Comparison of ENCODE assay signal across 1 cellular context in genomic region chr1:156295391-156295947, GRCh38.
A peak's percentile ranks its signal among the peaks of the same experiment; 100 is the strongest.
TF ChIP-seq lines count a peak whose summit lies in the region.

A gene with protein sequence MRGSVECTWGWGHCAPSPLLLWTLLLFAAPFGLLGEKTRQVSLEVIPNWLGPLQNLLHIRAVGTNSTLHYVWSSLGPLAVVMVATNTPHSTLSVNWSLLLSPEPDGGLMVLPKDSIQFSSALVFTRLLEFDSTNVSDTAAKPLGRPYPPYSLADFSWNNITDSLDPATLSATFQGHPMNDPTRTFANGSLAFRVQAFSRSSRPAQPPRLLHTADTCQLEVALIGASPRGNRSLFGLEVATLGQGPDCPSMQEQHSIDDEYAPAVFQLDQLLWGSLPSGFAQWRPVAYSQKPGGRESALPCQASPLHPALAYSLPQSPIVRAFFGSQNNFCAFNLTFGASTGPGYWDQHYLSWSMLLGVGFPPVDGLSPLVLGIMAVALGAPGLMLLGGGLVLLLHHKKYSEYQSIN (minus strand): TSS chr1:156295679. CDS start chr1:156295645, 34 bp downstream.

TF ChIP-seq in H1, 55 proteins besides CTCF, POLR2A, EP300 and RAD21 (continued from another document):
- TF ChIP-seq SP4 (IDR thresholded peaks at IDR 0.05; ENCODE audit: low read length): peak; percentile 93; the same call in 1 of the 2 replicates
- no peak for TF ChIP-seq POU5F1 (IDR thresholded peaks at IDR 0.05; ENCODE audit: low read depth, low read length)
- no peak for TF ChIP-seq EGR1 (IDR thresholded peaks at IDR 0.05; ENCODE audit: borderline replicate concordance, low read depth, low read length)
- TF ChIP-seq TCF12 (IDR thresholded peaks at IDR 0.05; ENCODE audit: low read depth, low read length): no peak
- TF ChIP-seq ASH2L (IDR thresholded peaks at IDR 0.05; ENCODE audit: low read length): peak; percentile 49
- no peak for TF ChIP-seq CHD2 (IDR thresholded peaks at IDR 0.05; ENCODE audit: low read length)
- TF ChIP-seq ATF2 (IDR thresholded peaks at IDR 0.05; ENCODE audit: low read length): no peak
- TF ChIP-seq SAP30 (IDR thresholded peaks at IDR 0.05; ENCODE audit: insufficient read depth, insufficient replicate concordance, low read length): peak; percentile 91
- 0 out of 2 replicates have a peak, but pooled peaks have one; percentile 13 for TF ChIP-seq SP1 (IDR thresholded peaks at IDR 0.05; ENCODE audit: low read depth, low read length)
- TF ChIP-seq, protein P1, sequence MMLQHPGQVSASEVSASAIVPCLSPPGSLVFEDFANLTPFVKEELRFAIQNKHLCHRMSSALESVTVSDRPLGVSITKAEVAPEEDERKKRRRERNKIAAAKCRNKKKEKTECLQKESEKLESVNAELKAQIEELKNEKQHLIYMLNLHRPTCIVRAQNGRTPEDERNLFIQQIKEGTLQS (IDR thresholded peaks at IDR 0.05; ENCODE audit: insufficient read depth, low read depth, low read length): peak; percentile 83
- peak in 1 of 2 experiments; percentile 88; a peak in 2 of 4 replicates for TF ChIP-seq HDAC2 (IDR thresholded peaks at IDR 0.05; ENCODE audit: borderline replicate concordance in 1 of 2, low read depth in 2 of 2, low read length in 2 of 2)
- TF ChIP-seq JUND (IDR thresholded peaks at IDR 0.05; ENCODE audit: low read length): no peak; the same call in 1 of the 2 replicates
- TF ChIP-seq SIN3A (conservative IDR thresholded peaks at IDR 0.05 in 1 of 2, IDR thresholded peaks at IDR 0.05 in 1 of 2; ENCODE audit: low read depth in 1 of 2, low read length in 2 of 2): peak; percentile 88 to 92; a peak in 2 of 4 replicates
- no peak for TF ChIP-seq MAFK (IDR thresholded peaks at IDR 0.05; ENCODE audit: low read depth, low read length)
- no peak for TF ChIP-seq EZH2 (IDR thresholded peaks at IDR 0.05; ENCODE audit: low read depth, low read length, severe bottlenecking)
- TF ChIP-seq, protein P2, sequence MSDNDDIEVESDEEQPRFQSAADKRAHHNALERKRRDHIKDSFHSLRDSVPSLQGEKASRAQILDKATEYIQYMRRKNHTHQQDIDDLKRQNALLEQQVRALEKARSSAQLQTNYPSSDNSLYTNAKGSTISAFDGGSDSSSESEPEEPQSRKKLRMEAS (IDR thresholded peaks at IDR 0.05): no peak
- no peak for TF ChIP-seq SIX5 (IDR thresholded peaks at IDR 0.05; ENCODE audit: low read depth, low read length)
- TF ChIP-seq PHF8 (conservative IDR thresholded peaks at IDR 0.05; ENCODE audit: low read depth, low read length): peak; percentile 63; the same call in 1 of the 2 replicates
- TF ChIP-seq CEBPB (IDR thresholded peaks at IDR 0.05; ENCODE audit: low read depth, low read length): no peak
- no peak for TF ChIP-seq CTBP2 (IDR thresholded peaks at IDR 0.05; ENCODE audit: borderline replicate concordance, insufficient read depth, insufficient read length, low read length)
- no peak for TF ChIP-seq TAF7 (optimal IDR thresholded peaks at IDR 0.05; ENCODE audit: borderline replicate concordance, low read depth, low read length)
- TF ChIP-seq KDM5A (IDR thresholded peaks at IDR 0.05; ENCODE audit: low read length): peak; percentile 64
- peak; percentile 95 for TF ChIP-seq USF2 (IDR thresholded peaks at IDR 0.05; ENCODE audit: low read length)
- TF ChIP-seq ZNF274 (IDR thresholded peaks at IDR 0.05; ENCODE audit: borderline replicate concordance, extremely low read depth, low read length): no peak
- peak; percentile 65; the same call in 1 of the 2 replicates for TF ChIP-seq TAF1 (IDR thresholded peaks at IDR 0.05; ENCODE audit: low read depth, low read length)
- TF ChIP-seq, protein P3, sequence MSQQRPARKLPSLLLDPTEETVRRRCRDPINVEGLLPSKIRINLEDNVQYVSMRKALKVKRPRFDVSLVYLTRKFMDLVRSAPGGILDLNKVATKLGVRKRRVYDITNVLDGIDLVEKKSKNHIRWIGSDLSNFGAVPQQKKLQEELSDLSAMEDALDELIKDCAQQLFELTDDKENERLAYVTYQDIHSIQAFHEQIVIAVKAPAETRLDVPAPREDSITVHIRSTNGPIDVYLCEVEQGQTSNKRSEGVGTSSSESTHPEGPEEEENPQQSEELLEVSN (IDR thresholded peaks at IDR 0.05): no peak
- TF ChIP-seq FOSL1 (IDR thresholded peaks at IDR 0.05; ENCODE audit: insufficient read depth, low read depth, low read length): no peak
- no peak for TF ChIP-seq BACH1 (IDR thresholded peaks at IDR 0.05; ENCODE audit: low read length)
- TF ChIP-seq, protein P4, sequence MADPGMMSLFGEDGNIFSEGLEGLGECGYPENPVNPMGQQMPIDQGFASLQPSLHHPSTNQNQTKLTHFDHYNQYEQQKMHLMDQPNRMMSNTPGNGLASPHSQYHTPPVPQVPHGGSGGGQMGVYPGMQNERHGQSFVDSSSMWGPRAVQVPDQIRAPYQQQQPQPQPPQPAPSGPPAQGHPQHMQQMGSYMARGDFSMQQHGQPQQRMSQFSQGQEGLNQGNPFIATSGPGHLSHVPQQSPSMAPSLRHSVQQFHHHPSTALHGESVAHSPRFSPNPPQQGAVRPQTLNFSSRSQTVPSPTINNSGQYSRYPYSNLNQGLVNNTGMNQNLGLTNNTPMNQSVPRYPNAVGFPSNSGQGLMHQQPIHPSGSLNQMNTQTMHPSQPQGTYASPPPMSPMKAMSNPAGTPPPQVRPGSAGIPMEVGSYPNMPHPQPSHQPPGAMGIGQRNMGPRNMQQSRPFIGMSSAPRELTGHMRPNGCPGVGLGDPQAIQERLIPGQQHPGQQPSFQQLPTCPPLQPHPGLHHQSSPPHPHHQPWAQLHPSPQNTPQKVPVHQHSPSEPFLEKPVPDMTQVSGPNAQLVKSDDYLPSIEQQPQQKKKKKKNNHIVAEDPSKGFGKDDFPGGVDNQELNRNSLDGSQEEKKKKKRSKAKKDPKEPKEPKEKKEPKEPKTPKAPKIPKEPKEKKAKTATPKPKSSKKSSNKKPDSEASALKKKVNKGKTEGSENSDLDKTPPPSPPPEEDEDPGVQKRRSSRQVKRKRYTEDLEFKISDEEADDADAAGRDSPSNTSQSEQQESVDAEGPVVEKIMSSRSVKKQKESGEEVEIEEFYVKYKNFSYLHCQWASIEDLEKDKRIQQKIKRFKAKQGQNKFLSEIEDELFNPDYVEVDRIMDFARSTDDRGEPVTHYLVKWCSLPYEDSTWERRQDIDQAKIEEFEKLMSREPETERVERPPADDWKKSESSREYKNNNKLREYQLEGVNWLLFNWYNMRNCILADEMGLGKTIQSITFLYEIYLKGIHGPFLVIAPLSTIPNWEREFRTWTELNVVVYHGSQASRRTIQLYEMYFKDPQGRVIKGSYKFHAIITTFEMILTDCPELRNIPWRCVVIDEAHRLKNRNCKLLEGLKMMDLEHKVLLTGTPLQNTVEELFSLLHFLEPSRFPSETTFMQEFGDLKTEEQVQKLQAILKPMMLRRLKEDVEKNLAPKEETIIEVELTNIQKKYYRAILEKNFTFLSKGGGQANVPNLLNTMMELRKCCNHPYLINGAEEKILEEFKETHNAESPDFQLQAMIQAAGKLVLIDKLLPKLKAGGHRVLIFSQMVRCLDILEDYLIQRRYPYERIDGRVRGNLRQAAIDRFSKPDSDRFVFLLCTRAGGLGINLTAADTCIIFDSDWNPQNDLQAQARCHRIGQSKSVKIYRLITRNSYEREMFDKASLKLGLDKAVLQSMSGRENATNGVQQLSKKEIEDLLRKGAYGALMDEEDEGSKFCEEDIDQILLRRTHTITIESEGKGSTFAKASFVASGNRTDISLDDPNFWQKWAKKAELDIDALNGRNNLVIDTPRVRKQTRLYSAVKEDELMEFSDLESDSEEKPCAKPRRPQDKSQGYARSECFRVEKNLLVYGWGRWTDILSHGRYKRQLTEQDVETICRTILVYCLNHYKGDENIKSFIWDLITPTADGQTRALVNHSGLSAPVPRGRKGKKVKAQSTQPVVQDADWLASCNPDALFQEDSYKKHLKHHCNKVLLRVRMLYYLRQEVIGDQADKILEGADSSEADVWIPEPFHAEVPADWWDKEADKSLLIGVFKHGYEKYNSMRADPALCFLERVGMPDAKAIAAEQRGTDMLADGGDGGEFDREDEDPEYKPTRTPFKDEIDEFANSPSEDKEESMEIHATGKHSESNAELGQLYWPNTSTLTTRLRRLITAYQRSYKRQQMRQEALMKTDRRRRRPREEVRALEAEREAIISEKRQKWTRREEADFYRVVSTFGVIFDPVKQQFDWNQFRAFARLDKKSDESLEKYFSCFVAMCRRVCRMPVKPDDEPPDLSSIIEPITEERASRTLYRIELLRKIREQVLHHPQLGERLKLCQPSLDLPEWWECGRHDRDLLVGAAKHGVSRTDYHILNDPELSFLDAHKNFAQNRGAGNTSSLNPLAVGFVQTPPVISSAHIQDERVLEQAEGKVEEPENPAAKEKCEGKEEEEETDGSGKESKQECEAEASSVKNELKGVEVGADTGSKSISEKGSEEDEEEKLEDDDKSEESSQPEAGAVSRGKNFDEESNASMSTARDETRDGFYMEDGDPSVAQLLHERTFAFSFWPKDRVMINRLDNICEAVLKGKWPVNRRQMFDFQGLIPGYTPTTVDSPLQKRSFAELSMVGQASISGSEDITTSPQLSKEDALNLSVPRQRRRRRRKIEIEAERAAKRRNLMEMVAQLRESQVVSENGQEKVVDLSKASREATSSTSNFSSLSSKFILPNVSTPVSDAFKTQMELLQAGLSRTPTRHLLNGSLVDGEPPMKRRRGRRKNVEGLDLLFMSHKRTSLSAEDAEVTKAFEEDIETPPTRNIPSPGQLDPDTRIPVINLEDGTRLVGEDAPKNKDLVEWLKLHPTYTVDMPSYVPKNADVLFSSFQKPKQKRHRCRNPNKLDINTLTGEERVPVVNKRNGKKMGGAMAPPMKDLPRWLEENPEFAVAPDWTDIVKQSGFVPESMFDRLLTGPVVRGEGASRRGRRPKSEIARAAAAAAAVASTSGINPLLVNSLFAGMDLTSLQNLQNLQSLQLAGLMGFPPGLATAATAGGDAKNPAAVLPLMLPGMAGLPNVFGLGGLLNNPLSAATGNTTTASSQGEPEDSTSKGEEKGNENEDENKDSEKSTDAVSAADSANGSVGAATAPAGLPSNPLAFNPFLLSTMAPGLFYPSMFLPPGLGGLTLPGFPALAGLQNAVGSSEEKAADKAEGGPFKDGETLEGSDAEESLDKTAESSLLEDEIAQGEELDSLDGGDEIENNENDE (IDR thresholded peaks at IDR 0.05; ENCODE audit: insufficient replicate concordance, low read length): no peak
- no peak for TF ChIP-seq BRCA1 (IDR thresholded peaks at IDR 0.05; ENCODE audit: low read depth, low read length)
- no peak for TF ChIP-seq YY1 (IDR thresholded peaks at IDR 0.05; ENCODE audit: low read depth, low read length)
- TF ChIP-seq RBBP5 (IDR thresholded peaks at IDR 0.05; ENCODE audit: borderline replicate concordance, low read depth, low read length): no peak
- TF ChIP-seq RNF2 (IDR thresholded peaks at IDR 0.05; ENCODE audit: borderline replicate concordance, low read depth, low read length, missing control alignments, poor library complexity, severe bottlenecking): no peak
- TF ChIP-seq POLR2AphosphoS5 (IDR thresholded peaks at IDR 0.05; ENCODE audit: low read depth, low read length): no peak; the same call in 1 of the 2 replicates
- no peak for TF ChIP-seq NANOG (IDR thresholded peaks at IDR 0.05; ENCODE audit: insufficient read depth, low read depth, low read length, poor library complexity, severe bottlenecking)
- TF ChIP-seq CREB1 (IDR thresholded peaks at IDR 0.05): no peak
